24 cellular contexts compared by ENCODE assay signal in the genomic region with DNA sequence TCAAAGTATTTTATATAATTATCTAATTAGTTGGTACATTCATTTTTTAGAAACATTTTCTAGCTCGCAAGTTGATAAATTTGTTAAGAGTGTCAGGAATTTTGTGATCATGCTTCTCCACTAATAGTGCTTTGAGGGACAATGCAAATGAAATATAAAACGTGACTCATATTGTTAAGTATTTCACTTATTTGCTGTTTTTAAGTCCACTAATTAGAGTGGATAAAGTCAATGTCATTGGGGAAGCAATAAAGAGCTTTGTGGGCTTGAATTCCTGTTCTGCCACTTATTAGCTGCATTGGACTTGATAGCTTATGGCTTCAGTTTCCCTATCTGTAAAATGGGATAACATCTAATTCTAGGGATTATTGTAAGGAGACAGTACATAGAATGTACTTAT.
"Had no signal": no experiment of that assay in that cellular context is flagged by ENCODE, and none has a peak within 500 bp of the region (broad histone marks: within the 10 kb centered on the region; RNA-seq: fewer than 3 reads in every experiment).

No MANE protein-coding gene starts in this region.

- H3K27ac Mint-ChIP-seq: activated B cell treated with CpG ODN at 0.5 μM for 24 hours; activated CD4-positive, alpha-beta T cell treated with anti-CD3 and anti-CD28 coated beads, Interleukin-2, amount 10 ng/mL, durations not matched to agents 24 days and 14 days; activated CD8-positive, alpha-beta memory T cell treated with anti-CD3 and anti-CD28 coated beads, Interleukin-2, amount 10 ng/mL, durations not matched to agents 7 days and 5 days; activated naive CD4-positive, alpha-beta T cell treated with anti-CD3 and anti-CD28 coated beads, Interleukin-2, amount 50 U/mL, for 24 hours; activated T-cell treated with anti-CD3 and anti-CD28 coated beads, Interleukin-2, amount 50 U/mL, for 24 hours; activated T-helper 1 cell treated with anti-CD3 and anti-CD28 coated beads, Interleukin-12 subunit alpha, Interleukin-12 subunit beta, Interleukin-2, Interleukin-4 antibody, amounts not matched to agents 30 ng/mL and 10 ng/mL and 1 ng/mL, durations not matched to agents 14 hours and 24 hours and 36 hours; T-helper 1 cell treated with Interleukin-12 subunit alpha and Interleukin-12 subunit beta and Interleukin-4 antibody, amounts not matched to agents 30 μg/mL and 1 μg/mL, for 36 hours had no signal

- H3K9me3 ChIP-seq: Peyer's patch, SJSA1 had no signal

- H3K27me3 ChIP-seq: Peyer's patch, SJSA1 had no signal

- H3K27me3 Mint-ChIP-seq: activated B cell treated with CpG ODN at 0.5 μM for 24 hours; activated CD4-positive, alpha-beta T cell treated with anti-CD3 and anti-CD28 coated beads, Interleukin-2, amount 10 ng/mL, durations not matched to agents 24 days and 14 days; activated CD8-positive, alpha-beta memory T cell treated with anti-CD3 and anti-CD28 coated beads, Interleukin-2, amount 10 ng/mL, durations not matched to agents 7 days and 5 days; activated naive CD4-positive, alpha-beta T cell treated with anti-CD3 and anti-CD28 coated beads, Interleukin-2, amount 50 U/mL, for 24 hours; activated T-cell treated with anti-CD3 and anti-CD28 coated beads, Interleukin-2, amount 50 U/mL, for 24 hours had no signal

- H3K4me1 ChIP-seq: Peyer's patch had no signal

- H3K4me3 ChIP-seq: Peyer's patch, SJSA1 had no signal

- ATAC-seq: activated CD8-positive, alpha-beta memory T cell treated with anti-CD3 and anti-CD28 coated beads, Interleukin-2, amount 10 ng/mL, durations not matched to agents 7 days and 5 days; SK-N-SH treated with all-trans-retinoic acid at 6 μM for 48 hours had no signal

- H3K27ac ChIP-seq: Peyer's patch, RWPE1, SJSA1 had no signal

- H3K9me3 Mint-ChIP-seq: activated B cell treated with CpG ODN at 0.5 μM for 24 hours; activated CD4-positive, alpha-beta T cell treated with anti-CD3 and anti-CD28 coated beads, Interleukin-2, amount 10 ng/mL, durations not matched to agents 24 days and 14 days; activated naive CD4-positive, alpha-beta T cell treated with anti-CD3 and anti-CD28 coated beads, Interleukin-2, amount 50 U/mL, for 24 hours; activated T-cell treated with anti-CD3 and anti-CD28 coated beads, Interleukin-2, amount 50 U/mL, for 24 hours; activated T-helper 1 cell treated with anti-CD3 and anti-CD28 coated beads, Interleukin-12 subunit alpha, Interleukin-12 subunit beta, Interleukin-2, Interleukin-4 antibody, amounts not matched to agents 30 ng/mL and 10 ng/mL and 1 ng/mL, durations not matched to agents 14 hours and 24 hours and 36 hours; T-helper 1 cell treated with Interleukin-12 subunit alpha and Interleukin-12 subunit beta and Interleukin-4 antibody, amounts not matched to agents 30 μg/mL and 1 μg/mL, for 36 hours had no signal

- H3K4me3 Mint-ChIP-seq: activated B cell treated with CpG ODN at 0.5 μM for 24 hours; activated CD4-positive, alpha-beta T cell treated with anti-CD3 and anti-CD28 coated beads, Interleukin-2, amount 10 ng/mL, durations not matched to agents 24 days and 14 days; activated CD8-positive, alpha-beta memory T cell treated with anti-CD3 and anti-CD28 coated beads, Interleukin-2, amount 10 ng/mL, durations not matched to agents 7 days and 5 days; activated naive CD4-positive, alpha-beta T cell treated with anti-CD3 and anti-CD28 coated beads, Interleukin-2, amount 50 U/mL, for 24 hours; activated T-cell treated with anti-CD3 and anti-CD28 coated beads, Interleukin-2, amount 50 U/mL, for 24 hours; activated T-helper 1 cell treated with anti-CD3 and anti-CD28 coated beads, Interleukin-12 subunit alpha, Interleukin-12 subunit beta, Interleukin-2, Interleukin-4 antibody, amounts not matched to agents 30 ng/mL and 10 ng/mL and 1 ng/mL, durations not matched to agents 14 hours and 24 hours and 36 hours; T-helper 1 cell treated with Interleukin-12 subunit alpha and Interleukin-12 subunit beta and Interleukin-4 antibody, amounts not matched to agents 30 μg/mL and 1 μg/mL, for 36 hours had no signal

- DNase-seq: activated B cell treated with CpG ODN at 0.5 μM for 24 hours; activated CD4-positive, alpha-beta T cell treated with anti-CD3 and anti-CD28 coated beads for 1 hour; activated CD4-positive, alpha-beta T cell treated with anti-CD3 and anti-CD28 coated beads, Interleukin-2, amount 10 ng/mL, durations not matched to agents 24 days and 14 days; activated CD4-positive, alpha-beta T cell treated with anti-CD3 and anti-CD28 coated beads, Interleukin-2, amount 50 U/mL, for 48 hours; activated CD8-positive, alpha-beta memory T cell treated with anti-CD3 and anti-CD28 coated beads, Interleukin-2, amount 10 ng/mL, durations not matched to agents 7 days and 5 days; activated effector memory CD4-positive, alpha-beta T cell treated with Interleukin-2 at 50 U/mL for 16 hours; activated naive CD4-positive, alpha-beta T cell; activated T-cell treated with anti-CD3 and anti-CD28 coated beads, Interleukin-2, amount 50 U/mL, for 24 hours; amniotic stem cell; cerebellar nuclear complex; NCI-H1105 treated with DMSO at 0.1 percent for 48 hours; NCI-H1436 treated with DMSO at 0.1 percent for 48 hours; NCI-H187; NCI-H2081; NCI-H524; Peyer's patch; Right ventricle myocardium superior; T-helper 9 cell had no signal

- H3K36me3 ChIP-seq: Peyer's patch, SJSA1 had no signal
